Comparison of ENCODE assay signal across 19 cellular contexts in the genomic region with DNA sequence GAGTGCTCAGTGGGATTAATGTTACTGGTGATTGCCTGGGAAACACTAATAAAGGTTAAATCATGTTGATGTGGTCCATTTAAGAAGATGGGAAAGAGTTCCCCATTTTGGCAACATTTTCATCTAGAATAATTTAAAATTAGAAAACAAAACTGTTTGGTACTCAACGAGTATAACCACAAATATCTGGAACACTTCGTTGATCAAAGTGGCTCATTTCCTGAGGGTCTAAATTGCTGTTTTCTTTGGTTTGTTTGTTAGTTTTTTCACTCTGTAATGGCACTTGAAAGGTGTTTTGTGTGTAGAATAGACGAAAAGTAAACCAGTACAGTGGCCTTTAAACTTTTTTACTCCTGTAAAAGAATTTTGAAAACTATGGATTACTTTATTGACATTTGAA.
DNase-seq lines count a peak whose midpoint lies in the region; ATAC-seq, FAIRE-seq and TF ChIP-seq lines count a peak whose summit lies in the region.
"Had no signal": no experiment of that assay in that cellular context is flagged by ENCODE, and none has a peak within 500 bp of the region (broad histone marks: within the 10 kb centered on the region; RNA-seq: fewer than 3 reads in every experiment).

No MANE protein-coding gene starts in this region.

- peaks cover 58% of the 10 kb centered on the region for H3K4me1 Mint-ChIP-seq in activated T-cell treated with anti-CD3 and anti-CD28 coated beads, Interleukin-2, amount 50 U/mL, for 24 hours (ENCODE audit: low read depth)

- H4K20me1 ChIP-seq in GM12878 (ENCODE audit: control insufficient read depth, insufficient read depth): no peaks in the 10 kb centered on the region

- no peak for TF ChIP-seq CTCF in GM12878 (IDR thresholded peaks at IDR 0.05 in 2 of 3, conservative IDR thresholded peaks at IDR 0.05 in 1 of 3; ENCODE audit: control insufficient read depth in 2 of 3, extremely low read depth in 1 of 3, insufficient read depth in 1 of 3, low read depth in 3 of 3, low read length in 3 of 3)
- TF ChIP-seq CTCF in GM13977 (IDR thresholded peaks at IDR 0.05; ENCODE audit: extremely low read depth, insufficient read depth, missing control alignments): no peak

- no peak for TF ChIP-seq POLR2A in GM12878 (IDR thresholded peaks at IDR 0.05; ENCODE audit: low read depth, low read length)
- no peak for TF ChIP-seq POLR2A in erythroblast (IDR thresholded peaks at IDR 0.05; ENCODE audit: low read length)

- intact Hi-C loops in GM12878 (cut with micrococcal nuclease; ENCODE audit: unreplicated experiment): no loop called here

- H3K27me3 ChIP-seq in HUES6 (ENCODE audit: control insufficient read depth, insufficient read depth, low read length) (no peaks in the 10 kb centered on the region), GM12878 (replicated peaks in 1 of 2; ENCODE audit: control insufficient read depth in 2 of 2, insufficient read depth in 2 of 2, low read length in 1 of 2) (no peaks in the 10 kb centered on the region)

- H3K36me3 Mint-ChIP-seq in activated T-cell treated with anti-CD3 and anti-CD28 coated beads, Interleukin-2, amount 50 U/mL, for 24 hours (ENCODE audit: low read depth): peaks cover 6% of the 10 kb centered on the region
- H3K36me3 Mint-ChIP-seq: CD4-positive, CD25-positive, alpha-beta regulatory T cell had no signal

- ATAC-seq in GM12878: no peak

- no peaks in the 10 kb centered on the region for H3K27me3 Mint-ChIP-seq in activated T-cell treated with anti-CD3 and anti-CD28 coated beads, Interleukin-2, amount 50 U/mL, for 24 hours
- H3K27me3 Mint-ChIP-seq: CD4-positive, CD25-positive, alpha-beta regulatory T cell had no signal

- CTCF ChIA-PET in GM12878 (lab: Yijun Ruan, JAX): no interaction called here

- peak; percentile 89 for FAIRE-seq in GM12878 (lab: Jason Lieb, UNC)
- FAIRE-seq: G401.6 had no signal

- SMC1A ChIA-PET in GM12878 (lab: Charles Lee; ENCODE audit: uncharacterized antibody, unreplicated experiment): no interaction called here

- H3K4me1 ChIP-seq in HUES6 (ENCODE audit: control insufficient read depth, insufficient read depth, low read length) (peaks cover 52% of the 10 kb centered on the region), GM12878 (ENCODE audit: control insufficient read depth, insufficient read depth, low read length) (peaks cover 13% of the 10 kb centered on the region)

- H3K4me3 ChIP-seq in HUES6 (ENCODE audit: low read depth, low read length) (no peak overlapping the region), GM12878 (peak overlapping the region; percentile 6; the same call in 1 of the 2 replicates)

- H3K9me3 ChIP-seq in HUES6 (ENCODE audit: control insufficient read depth, insufficient read depth, low read depth, low read length) (no peaks in the 10 kb centered on the region; the same call in 1 of the 2 replicates), GM12878 (replicated peaks; ENCODE audit: control insufficient read depth, insufficient read depth, low read length) (peaks cover under 1% of the 10 kb centered on the region; the same call in 1 of the 3 replicates)

- H3K9ac ChIP-seq in HUES6 (ENCODE audit: low read length) (no peak overlapping the region), GM12878 (ENCODE audit: control insufficient read depth, insufficient read depth, low read length) (peak overlapping the region; percentile 16; the same call in 1 of the 2 replicates)

- peak overlapping the region; percentile 24; the same call in 1 of the 2 replicates for H2AFZ ChIP-seq in GM12878 (ENCODE audit: control insufficient read depth, low read depth, low read length)

- H3K4me3 Mint-ChIP-seq in activated T-cell treated with anti-CD3 and anti-CD28 coated beads, Interleukin-2, amount 50 U/mL, for 24 hours: no peak overlapping the region
- H3K4me3 Mint-ChIP-seq: CD4-positive, CD25-positive, alpha-beta regulatory T cell had no signal

- BruUV-seq in GM12878 (replicated peaks; lab: Mats Ljungman, UMichigan): no TSS peak

- peak overlapping the region; percentile 69 for H3K4me2 ChIP-seq in GM12878 (ENCODE audit: control insufficient read depth, insufficient read depth)

- WGBS in GM12878 (ENCODE audit: insufficient coverage, insufficient replicate concordance, low lambda C conversion rate, missing lambda C conversion rate): 3% methylated on average over 3 of the region's 3 CpGs

- POLR2A ChIA-PET in GM12878 (lab: Charles Lee): no interaction called here

- 0 out of 2 replicates have a peak overlapping the region, but pooled peaks have one; percentile 23 for H3K27ac ChIP-seq in HUES6 (ENCODE audit: low read depth, low read length)
- H3K27ac ChIP-seq in GM12878 (ENCODE audit: control insufficient read depth, insufficient read depth): peak overlapping the region; percentile 28

- no peak for TF ChIP-seq RAD21 in GM12878 (IDR thresholded peaks at IDR 0.05; ENCODE audit: insufficient read depth, low read depth, low read length)

- in situ Hi-C loops in GM12878 (cut with MboI) (no loop called here), GM13977 (cut with MboI; ENCODE audit: low pct_unique_long_range_greater_than_20kb, low sequenced_read_pairs, unreplicated experiment) (no loop called here)

- peaks cover 7% of the 10 kb centered on the region for H3K79me2 ChIP-seq in GM12878 (ENCODE audit: control insufficient read depth, insufficient read depth, low read length)

- TF ChIP-seq EP300 in GM12878 (IDR thresholded peaks at IDR 0.05; ENCODE audit: borderline replicate concordance in 1 of 2, control insufficient read depth in 1 of 2, low read depth in 2 of 2, low read length in 2 of 2): no peak

- no peaks in the 10 kb centered on the region for H3K9me3 Mint-ChIP-seq in activated T-cell treated with anti-CD3 and anti-CD28 coated beads, Interleukin-2, amount 50 U/mL, for 24 hours
- H3K9me3 Mint-ChIP-seq: CD4-positive, CD25-positive, alpha-beta regulatory T cell had no signal

- H3K36me3 ChIP-seq in HUES6 (ENCODE audit: control insufficient read depth, insufficient read depth, low read length) (peaks cover 5% of the 10 kb centered on the region; the same call in 1 of the 2 replicates), GM12878 (ENCODE audit: control insufficient read depth in 2 of 2, insufficient read depth in 2 of 2, low read length in 1 of 2) (no peaks in the 10 kb centered on the region)

- H3K27ac Mint-ChIP-seq in activated T-cell treated with anti-CD3 and anti-CD28 coated beads, Interleukin-2, amount 50 U/mL, for 24 hours: peak overlapping the region; percentile 39

- DNase-seq in activated T-cell treated with anti-CD3 and anti-CD28 coated beads, Interleukin-2, amount 50 U/mL, for 24 hours: no peak
- DNase-seq in activated T-cell treated with anti-CD3 and anti-CD28 coated beads, Interleukin-2, amount 50 U/mL, for 48 hours: no peak
- DNase-seq in GM12878 (ENCODE audit: low read depth, low spot score): no peak
- DNase-seq in erythroblast (lab: John Stamatoyannopoulos, UW): no peak
- no peak for DNase-seq in GM13977 (ENCODE audit: low spot score)
- no peak for DNase-seq in amniotic stem cell (lab: John Stamatoyannopoulos, UW)
- DNase-seq in cerebellar nuclear complex (lab: John Stamatoyannopoulos, UW): no peak
- DNase-seq: 8988T; CD4-positive, CD25-positive, alpha-beta regulatory T cell; DMS79 treated with DMSO at 0.1 percent for 48 hours; H7; IMR-90; NCI-H1417 treated with DMSO at 0.1 percent for 48 hours; NCI-H2029 treated with DMSO at 0.1 percent for 48 hours; NCI-H524; OCI-M1; RPMI8226 had no signal

- RAD21 ChIA-PET in GM12878 (lab: Charles Lee; ENCODE audit: unreplicated experiment): no interaction called here

TF ChIP-seq in GM12878, 131 proteins besides CTCF, POLR2A, EP300 and RAD21:
- no peak for TF ChIP-seq BACH1 (IDR thresholded peaks at IDR 0.05; ENCODE audit: borderline replicate concordance)
- TF ChIP-seq MEF2A (IDR thresholded peaks at IDR 0.05; ENCODE audit: insufficient read depth, low read depth, low read length): 0 out of 2 replicates have a peak, but pooled peaks have one; percentile 33
- TF ChIP-seq ZNF622 (IDR thresholded peaks at IDR 0.05): no peak
- TF ChIP-seq NFIC (IDR thresholded peaks at IDR 0.05; ENCODE audit: low read depth, low read length): 0 out of 2 replicates have a peak, but pooled peaks have one; percentile 33
- no peak for TF ChIP-seq ZZZ3 (IDR thresholded peaks at IDR 0.05; ENCODE audit: control insufficient read depth, insufficient read length, low read depth)
- no peak for TF ChIP-seq JUND (IDR thresholded peaks at IDR 0.05; ENCODE audit: low read depth, low read length)
- peak; percentile 89 for TF ChIP-seq RUNX3 (IDR thresholded peaks at IDR 0.05; ENCODE audit: low read length)
- TF ChIP-seq, protein P1, sequence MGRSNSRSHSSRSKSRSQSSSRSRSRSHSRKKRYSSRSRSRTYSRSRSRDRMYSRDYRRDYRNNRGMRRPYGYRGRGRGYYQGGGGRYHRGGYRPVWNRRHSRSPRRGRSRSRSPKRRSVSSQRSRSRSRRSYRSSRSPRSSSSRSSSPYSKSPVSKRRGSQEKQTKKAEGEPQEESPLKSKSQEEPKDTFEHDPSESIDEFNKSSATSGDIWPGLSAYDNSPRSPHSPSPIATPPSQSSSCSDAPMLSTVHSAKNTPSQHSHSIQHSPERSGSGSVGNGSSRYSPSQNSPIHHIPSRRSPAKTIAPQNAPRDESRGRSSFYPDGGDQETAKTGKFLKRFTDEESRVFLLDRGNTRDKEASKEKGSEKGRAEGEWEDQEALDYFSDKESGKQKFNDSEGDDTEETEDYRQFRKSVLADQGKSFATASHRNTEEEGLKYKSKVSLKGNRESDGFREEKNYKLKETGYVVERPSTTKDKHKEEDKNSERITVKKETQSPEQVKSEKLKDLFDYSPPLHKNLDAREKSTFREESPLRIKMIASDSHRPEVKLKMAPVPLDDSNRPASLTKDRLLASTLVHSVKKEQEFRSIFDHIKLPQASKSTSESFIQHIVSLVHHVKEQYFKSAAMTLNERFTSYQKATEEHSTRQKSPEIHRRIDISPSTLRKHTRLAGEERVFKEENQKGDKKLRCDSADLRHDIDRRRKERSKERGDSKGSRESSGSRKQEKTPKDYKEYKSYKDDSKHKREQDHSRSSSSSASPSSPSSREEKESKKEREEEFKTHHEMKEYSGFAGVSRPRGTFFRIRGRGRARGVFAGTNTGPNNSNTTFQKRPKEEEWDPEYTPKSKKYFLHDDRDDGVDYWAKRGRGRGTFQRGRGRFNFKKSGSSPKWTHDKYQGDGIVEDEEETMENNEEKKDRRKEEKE (IDR thresholded peaks at IDR 0.05): no peak
- TF ChIP-seq CBX5 (IDR thresholded peaks at IDR 0.05; ENCODE audit: low read depth): no peak
- TF ChIP-seq ZSCAN29 (IDR thresholded peaks at IDR 0.05): no peak
- peak; percentile 77; the same call in 1 of the 2 replicates for TF ChIP-seq TCF7 (IDR thresholded peaks at IDR 0.05; ENCODE audit: borderline replicate concordance)
- no peak for TF ChIP-seq TCF12 (IDR thresholded peaks at IDR 0.05; ENCODE audit: low read depth, low read length)
